In genomic region chr10:3192856-3193635, GRCh38 we compare ENCODE assay signal across 8 cellular contexts. TPM values are rescaled to one million over a fixed set of nuclear protein-coding genes. Genes with fewer than 3 reads are reported as not detected.
A peak's percentile ranks its signal among the peaks of the same experiment; 100 is the strongest.
DNase-seq lines count a peak whose midpoint lies in the region; ATAC-seq and TF ChIP-seq lines count a peak whose summit lies in the region.

No MANE protein-coding gene starts in this region.

- H3K4me3 ChIP-seq in effector memory CD4-positive, alpha-beta T cell (ENCODE audit: insufficient read depth, low read depth, low read length, poor library complexity, severe bottlenecking) = no peak overlapping the region

- H3K4me1 ChIP-seq in effector memory CD4-positive, alpha-beta T cell (ENCODE audit: control insufficient read depth, insufficient read depth, low read length, poor library complexity, severe bottlenecking) = peaks cover 9% of the 10 kb centered on the region

- H3K9me3 ChIP-seq in effector memory CD4-positive, alpha-beta T cell (ENCODE audit: control insufficient read depth, low read length) = no peaks in the 10 kb centered on the region

- H3K36me3 ChIP-seq in effector memory CD4-positive, alpha-beta T cell (ENCODE audit: control insufficient read depth, insufficient read depth, low read length) = no peaks in the 10 kb centered on the region

- H3K27ac Mint-ChIP-seq in activated B cell treated with CpG ODN at 0.5 μM for 24 hours (no peak overlapping the region), mesothelial cell of epicardium (no peak overlapping the region)
- H3K27ac Mint-ChIP-seq in stimulated activated memory B cell treated with anti-CD40 and anti-IgM and Interleukin-4, amounts not matched to agents 10 μg/mL and 1 μg/mL and 100 μg/mL, for 72 hours = no peak overlapping the region

- peaks cover 7% of the 10 kb centered on the region for H3K4me1 Mint-ChIP-seq in activated B cell treated with CpG ODN at 0.5 μM for 24 hours
- H3K4me1 Mint-ChIP-seq in mesothelial cell of epicardium = peaks cover 8% of the 10 kb centered on the region
- H3K4me1 Mint-ChIP-seq in stimulated activated memory B cell treated with anti-CD40 and anti-IgM and Interleukin-4, amounts not matched to agents 10 μg/mL and 1 μg/mL and 100 μg/mL, for 72 hours = peaks cover 14% of the 10 kb centered on the region

- H3K4me3 Mint-ChIP-seq in activated B cell treated with CpG ODN at 0.5 μM for 24 hours = no peak overlapping the region
- no peak overlapping the region for H3K4me3 Mint-ChIP-seq in mesothelial cell of epicardium
- H3K4me3 Mint-ChIP-seq in stimulated activated memory B cell treated with anti-CD40 and anti-IgM and Interleukin-4, amounts not matched to agents 10 μg/mL and 1 μg/mL and 100 μg/mL, for 72 hours = peak overlapping the region; percentile 26

- peak; percentile 16 for DNase-seq in SIG-M5 treated with dmso at 0.1 percent for 504 hours (lab: John Stamatoyannopoulos, UW; ENCODE audit: unreplicated experiment)
- DNase-seq in SIG-M5 (lab: John Stamatoyannopoulos, UW) = no peak
- peak; percentile 45 for DNase-seq in NCI-H1436 treated with DMSO at 0.1 percent for 48 hours (lab: John Stamatoyannopoulos, UW)
- no peak for DNase-seq in activated B cell treated with CpG ODN at 0.5 μM for 24 hours
- peak in 2 of 3 donors; percentile 12 to 29 for DNase-seq in effector memory CD4-positive, alpha-beta T cell
- DNase-seq in mesothelial cell of epicardium (ENCODE audit: low spot score in 2 of 2, unreplicated experiment in 2 of 2) = no peak

- intact Hi-C loops in activated B cell treated with CpG ODN at 0.5 μM for 24 hours (cut with micrococcal nuclease) = loop anchor here (1.0 kb wide), 2 partner anchors 1574 to 1578 kb away; no protein-coding TSS in a partner anchor

- H3K36me3 Mint-ChIP-seq in activated B cell treated with CpG ODN at 0.5 μM for 24 hours (ENCODE audit: low read depth) (no peaks in the 10 kb centered on the region), mesothelial cell of epicardium (no peaks in the 10 kb centered on the region)
- no peaks in the 10 kb centered on the region for H3K36me3 Mint-ChIP-seq in stimulated activated memory B cell treated with anti-CD40 and anti-IgM and Interleukin-4, amounts not matched to agents 10 μg/mL and 1 μg/mL and 100 μg/mL, for 72 hours

- H3K9me3 Mint-ChIP-seq in activated B cell treated with CpG ODN at 0.5 μM for 24 hours (no peaks in the 10 kb centered on the region), mesothelial cell of epicardium (no peaks in the 10 kb centered on the region)
- no peaks in the 10 kb centered on the region for H3K9me3 Mint-ChIP-seq in stimulated activated memory B cell treated with anti-CD40 and anti-IgM and Interleukin-4, amounts not matched to agents 10 μg/mL and 1 μg/mL and 100 μg/mL, for 72 hours

- H3K27me3 Mint-ChIP-seq in activated B cell treated with CpG ODN at 0.5 μM for 24 hours (peaks cover 19% of the 10 kb centered on the region), mesothelial cell of epicardium (ENCODE audit: low read depth) (peaks cover 2% of the 10 kb centered on the region)
- H3K27me3 Mint-ChIP-seq in stimulated activated memory B cell treated with anti-CD40 and anti-IgM and Interleukin-4, amounts not matched to agents 10 μg/mL and 1 μg/mL and 100 μg/mL, for 72 hours = peaks cover 49% of the 10 kb centered on the region

- CTCF ChIA-PET in activated B cell treated with CpG ODN at 0.5 μM for 24 hours (lab: Charles Lee) = interaction anchor here (0.9 to 2.1 kb wide), 6 partner anchors 17 to 1578 kb away, joined by 3 to 13 read pairs (median 4); no protein-coding TSS in a partner anchor

- no peak overlapping the region for H3K27ac ChIP-seq in effector memory CD4-positive, alpha-beta T cell (ENCODE audit: insufficient read depth, low read length, poor library complexity, severe bottlenecking)

- no peaks in the 10 kb centered on the region for H3K27me3 ChIP-seq in effector memory CD4-positive, alpha-beta T cell (replicated peaks; ENCODE audit: control insufficient read depth, insufficient read depth, low read length, poor library complexity, severe bottlenecking)

- POLR2A ChIA-PET in activated B cell treated with CpG ODN at 0.5 μM for 24 hours (lab: Charles Lee) = no interaction called here

- TF ChIP-seq CTCF in activated B cell treated with CpG ODN at 0.5 μM for 24 hours (IDR thresholded peaks at IDR 0.05) (peak; percentile 75), mesothelial cell of epicardium (IDR thresholded peaks at IDR 0.05; ENCODE audit: unreplicated experiment) (peak; percentile 99)

- ATAC-seq in activated B cell treated with CpG ODN at 0.5 μM for 24 hours (ENCODE audit: low read depth) (peak; percentile 67), HG03139 (IDR thresholded peaks at IDR 0.05; ENCODE audit: unreplicated experiment) (no peak)
- no peak for ATAC-seq in stimulated activated memory B cell treated with anti-CD40 and anti-IgM and Interleukin-4, amounts not matched to agents 10 μg/mL and 1 μg/mL and 100 μg/mL, for 72 hours

RNA-seq across cellular contexts. Expression of gene PITRM1, which starts 20.5 kb away (rescaled TPM):
- total RNA-seq in activated B cell treated with CpG ODN at 0.5 μM for 24 hours (59.6 and 60.7 TPM in 2 replicates), mesothelial cell of epicardium (68.8 to 75.5 TPM (median 72.4 TPM) in 3 replicates)

Comparison
In these comparisons a context has a peak if more than half of its experiments do, and no peak if none do; other contexts are left out.
1. DNase-seq: peak in SIG-M5 treated with dmso at 0.1 percent for 504 hours (single experiment), NCI-H1436 treated with DMSO at 0.1 percent for 48 hours (single experiment) and effector memory CD4-positive, alpha-beta T cell (2 of 3); none in SIG-M5 (single experiment), activated B cell treated with CpG ODN at 0.5 μM for 24 hours (single experiment) and mesothelial cell of epicardium (0 of 2).